In genomic region chr22:50490531-50491308, GRCh38 we compare ENCODE assay signal across 1 cellular context.
TF ChIP-seq lines count a peak whose summit lies in the region.

No MANE protein-coding gene starts in this region.

TF ChIP-seq in SK-N-SH, 30 proteins besides CTCF, POLR2A, EP300 and RAD21 (continued from another document):
- no peak for TF ChIP-seq USF2 (IDR thresholded peaks at IDR 0.05; ENCODE audit: borderline replicate concordance, low read depth, low read length)
- TF ChIP-seq GABPA (IDR thresholded peaks at IDR 0.05; ENCODE audit: low read depth), result no peak
- no peak for TF ChIP-seq PBX3 (IDR thresholded peaks at IDR 0.05)
- no peak for TF ChIP-seq GATA2 (CRISPR knock-in tag; IDR thresholded peaks at IDR 0.05)
- TF ChIP-seq ZBTB33 (IDR thresholded peaks at IDR 0.05; ENCODE audit: borderline replicate concordance, low read depth), result no peak
- TF ChIP-seq CHD2 (IDR thresholded peaks at IDR 0.05; ENCODE audit: low read length, partially characterized antibody), result no peak
